Comparison of ENCODE assay signal across 8 cellular contexts in the genomic region with DNA sequence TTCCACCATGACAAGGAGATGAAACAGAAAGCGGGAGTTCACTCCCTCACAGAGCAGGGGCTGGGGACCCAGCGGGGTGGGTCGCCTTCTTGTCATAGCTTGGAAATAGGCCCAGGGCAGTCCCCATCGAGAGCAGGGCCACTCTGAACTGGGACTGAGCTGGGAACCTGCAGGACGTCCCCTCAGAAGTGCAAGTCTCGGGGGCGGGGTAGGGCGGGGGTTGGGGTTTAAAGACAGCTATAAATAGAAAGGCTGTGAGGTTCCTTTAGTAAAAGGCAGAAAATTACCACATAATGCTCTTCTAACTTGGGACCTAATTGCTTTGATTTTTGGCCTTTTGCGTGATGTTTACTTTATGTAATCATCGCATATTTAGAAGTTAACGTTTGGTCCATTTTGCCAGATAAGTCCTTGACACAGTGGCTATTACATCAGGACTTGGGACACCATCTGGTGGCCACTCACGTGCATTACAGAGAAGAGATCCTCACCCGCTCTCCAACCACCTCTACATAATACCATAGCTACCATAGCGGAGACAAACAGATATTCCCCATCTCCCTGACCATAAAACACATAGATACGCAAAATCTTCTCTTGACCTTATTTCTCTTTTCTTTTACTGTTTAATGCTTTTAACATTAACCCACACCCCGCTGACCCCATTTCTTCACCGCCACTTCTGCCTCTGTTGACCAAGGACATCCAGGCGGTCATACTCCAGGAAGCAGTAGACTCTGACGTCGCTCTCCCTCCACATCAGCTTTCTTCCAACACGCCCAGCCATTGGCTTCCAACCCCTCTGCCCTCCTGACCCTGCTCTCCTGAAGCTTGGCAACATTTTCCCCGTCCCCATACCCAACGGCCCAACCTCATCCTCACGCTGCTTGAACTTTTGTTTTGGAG. TPM values are rescaled to one million over a fixed set of nuclear protein-coding genes. Genes with fewer than 3 reads are reported as not detected.
DNase-seq lines count a peak whose midpoint lies in the region; ATAC-seq, FAIRE-seq and TF ChIP-seq lines count a peak whose summit lies in the region.

No MANE protein-coding gene starts in this region.

- FAIRE-seq in GM18507 (lab: Jason Lieb, UNC), result peak; percentile 97

- no peak overlapping the region for H3K27ac ChIP-seq in VCaP

- TF ChIP-seq CTCF in AG09319 (IDR thresholded peaks at IDR 0.05; ENCODE audit: low read depth, low read length) (peak; percentile 78), VCaP (conservative IDR thresholded peaks at IDR 0.05) (peak; percentile 88)

- ATAC-seq in left colon (peak; percentile 86), GM18868 (IDR thresholded peaks at IDR 0.05; ENCODE audit: unreplicated experiment) (no peak)

- intact Hi-C loops in left colon (cut with DNase I, micrococcal nuclease), result no loop called here

- DNase-seq in AG09319 (ENCODE audit: extremely low read depth, low read depth) (peak; percentile 20), GM18507 (ENCODE audit: extremely low spot score, insufficient read length, low read depth) (peak; percentile 55), NCI-H1105 treated with DMSO at 0.1 percent for 48 hours (lab: John Stamatoyannopoulos, UW) (peak; percentile 50), dedifferentiated amniotic fluid mesenchymal stem cell (ENCODE audit: extremely low spot score) (peak; percentile 69), left colon (peak in 1 of 2 donors; percentile 62)
- DNase-seq in stimulated activated CD8-positive, alpha-beta memory T cell treated with anti-CD3 and anti-CD28 coated beads, Interleukin-4, amount 100 ng/mL, for 48 hours, result peak; percentile 65

RNA-seq across cellular contexts. Expression of a gene that starts 27.5 kb away (rescaled TPM):
- under 1 TPM; 0.27 to 0.89 TPM for total RNA-seq in left colon
